ENCODE assay signal across 15 cellular contexts in the genomic region with DNA sequence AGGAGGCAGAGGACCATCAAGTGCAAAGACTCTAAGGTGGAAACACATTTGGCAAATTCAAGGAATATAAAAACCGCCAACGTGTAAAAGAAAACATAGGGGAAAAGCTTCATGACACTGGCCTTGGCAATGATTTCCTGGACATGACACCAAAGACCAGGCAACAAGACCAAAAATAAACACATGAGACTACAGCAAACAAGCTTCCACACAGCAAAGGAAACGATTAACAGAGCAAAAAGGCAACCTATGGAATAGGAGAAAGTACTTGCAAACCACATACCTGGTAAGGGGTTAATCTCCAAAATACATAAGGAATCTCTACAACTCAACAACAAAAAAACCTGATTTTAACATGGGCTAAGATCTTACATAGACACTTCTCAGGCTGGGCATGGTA. TPM values are rescaled to one million over a fixed set of nuclear protein-coding genes. Genes with fewer than 3 reads are reported as not detected.
DNase-seq lines count a peak whose midpoint lies in the region; ATAC-seq lines count a peak whose summit lies in the region.
"Had no signal": no experiment of that assay in that cellular context is flagged by ENCODE, and none has a peak within 500 bp of the region (broad histone marks: within the 10 kb centered on the region; RNA-seq: fewer than 3 reads in every experiment).

No MANE protein-coding gene starts in this region.

- CTCF ChIA-PET in T-cell (lab: Charles Lee) = no interaction called here

- peaks cover 84% of the 10 kb centered on the region for H3K36me3 Mint-ChIP-seq in activated T-cell treated with anti-CD3 and anti-CD28 coated beads, Interleukin-2, amount 50 U/mL, for 24 hours (ENCODE audit: low read depth)
- H3K36me3 Mint-ChIP-seq in T-cell = peaks cover 37% of the 10 kb centered on the region
- peaks cover 16 to 37% (median 19%) of the 10 kb centered on the region in 3 donors for H3K36me3 Mint-ChIP-seq in immature natural killer cell
- H3K36me3 Mint-ChIP-seq in stimulated activated effector memory CD8-positive, alpha-beta T cell treated with anti-CD3 and anti-CD28 coated beads, Interleukin-12 subunit alpha, Interleukin-12 subunit beta, amount 100 ng/mL, for 72 hours = peaks cover 76% of the 10 kb centered on the region

- POLR2A ChIA-PET in T-cell (lab: Charles Lee) = no interaction called here

- no peaks in the 10 kb centered on the region for H3K27me3 Mint-ChIP-seq in activated T-cell treated with anti-CD3 and anti-CD28 coated beads, Interleukin-2, amount 50 U/mL, for 24 hours
- H3K27me3 Mint-ChIP-seq in T-cell (no peaks in the 10 kb centered on the region), immature natural killer cell (ENCODE audit: low read depth in 3 of 3) (peaks cover 0 to 3% (median 2%) of the 10 kb centered on the region in 3 donors)

- H3K4me1 Mint-ChIP-seq in activated T-cell treated with anti-CD3 and anti-CD28 coated beads, Interleukin-2, amount 50 U/mL, for 24 hours (ENCODE audit: low read depth) = peaks cover 87% of the 10 kb centered on the region
- H3K4me1 Mint-ChIP-seq in T-cell = peaks cover 75 to 77% (median 76%) of the 10 kb centered on the region in 3 donors
- H3K4me1 Mint-ChIP-seq in immature natural killer cell = peaks cover 64 to 79% of the 10 kb centered on the region in 2 donors
- peaks cover 66% of the 10 kb centered on the region for H3K4me1 Mint-ChIP-seq in stimulated activated effector memory CD8-positive, alpha-beta T cell treated with anti-CD3 and anti-CD28 coated beads, Interleukin-12 subunit alpha, Interleukin-12 subunit beta, amount 100 ng/mL, for 72 hours

- intact Hi-C loops in left colon (cut with DNase I, micrococcal nuclease) = no loop called here

- no peaks in the 10 kb centered on the region for H3K9me3 Mint-ChIP-seq in activated T-cell treated with anti-CD3 and anti-CD28 coated beads, Interleukin-2, amount 50 U/mL, for 24 hours
- H3K9me3 Mint-ChIP-seq in T-cell = no peaks in the 10 kb centered on the region
- H3K9me3 Mint-ChIP-seq in immature natural killer cell = no peaks in the 10 kb centered on the region
- H3K9me3 Mint-ChIP-seq in stimulated activated effector memory CD8-positive, alpha-beta T cell treated with anti-CD3 and anti-CD28 coated beads, Interleukin-12 subunit alpha, Interleukin-12 subunit beta, amount 100 ng/mL, for 72 hours = no peaks in the 10 kb centered on the region

- no peak overlapping the region for H3K4me3 Mint-ChIP-seq in activated T-cell treated with anti-CD3 and anti-CD28 coated beads, Interleukin-2, amount 50 U/mL, for 24 hours
- no peak overlapping the region for H3K4me3 Mint-ChIP-seq in T-cell
- no peak overlapping the region for H3K4me3 Mint-ChIP-seq in immature natural killer cell
- H3K4me3 Mint-ChIP-seq in stimulated activated effector memory CD8-positive, alpha-beta T cell treated with anti-CD3 and anti-CD28 coated beads, Interleukin-12 subunit alpha, Interleukin-12 subunit beta, amount 100 ng/mL, for 72 hours = no peak overlapping the region

- no peak for DNase-seq in activated T-cell treated with anti-CD3 and anti-CD28 coated beads, Interleukin-2, amount 50 U/mL, for 24 hours
- no peak for DNase-seq in activated T-cell treated with anti-CD3 and anti-CD28 coated beads, Interleukin-2, amount 50 U/mL, for 1 hour
- no peak for DNase-seq in T-cell
- DNase-seq in immature natural killer cell = no peak
- no peak for DNase-seq in stimulated activated effector memory CD8-positive, alpha-beta T cell treated with anti-CD3 and anti-CD28 coated beads, Interleukin-12 subunit alpha, Interleukin-12 subunit beta, amount 100 ng/mL, for 72 hours (ENCODE audit: low spot score in 2 of 2)
- no peak for DNase-seq in left colon
- DNase-seq in T-helper 1 cell = no peak
- DNase-seq: ACHN; activated CD8-positive, alpha-beta memory T cell treated with anti-CD3 and anti-CD28 coated beads for 24 hours; activated gamma-delta T cell treated with Interleukin-2 at 50 U/mL for 16 hours; NCI-H748 treated with DMSO at 0.1 percent for 48 hours; Peyer's patch; stimulated activated naive CD8-positive, alpha-beta T cell treated with anti-CD3 and anti-CD28 coated beads, Interleukin-15, Interleukin-2, amounts not matched to agents 100 U/mL and 50 U/mL, for 24 hours; upper lobe of left lung had no signal

- peak overlapping the region; percentile 93 for H3K27ac Mint-ChIP-seq in activated T-cell treated with anti-CD3 and anti-CD28 coated beads, Interleukin-2, amount 50 U/mL, for 24 hours
- H3K27ac Mint-ChIP-seq in T-cell (peak overlapping the region; percentile 65 to 71), immature natural killer cell (peak overlapping the region in 4 of 6 donors; percentile 24 to 84 (median 52))
- peak overlapping the region; percentile 8 for H3K27ac Mint-ChIP-seq in stimulated activated effector memory CD8-positive, alpha-beta T cell treated with anti-CD3 and anti-CD28 coated beads, Interleukin-12 subunit alpha, Interleukin-12 subunit beta, amount 100 ng/mL, for 72 hours

- no peak for ATAC-seq in T-cell (replicated peaks in 1 of 4)
- no peak for ATAC-seq in stimulated activated effector memory CD8-positive, alpha-beta T cell treated with anti-CD3 and anti-CD28 coated beads, Interleukin-12 subunit alpha, Interleukin-12 subunit beta, amount 100 ng/mL, for 72 hours
- ATAC-seq in left colon = no peak
- no peak for ATAC-seq in GM21529 (IDR thresholded peaks at IDR 0.05; ENCODE audit: unreplicated experiment)
- ATAC-seq: stimulated activated naive CD8-positive, alpha-beta T cell treated with anti-CD3 and anti-CD28 coated beads, Interleukin-15, Interleukin-2, amounts not matched to agents 100 U/mL and 50 U/mL, for 24 hours had no signal

RNA-seq across cellular contexts. Expression of a gene that starts 3.5 kb away (rescaled TPM):
- 10 to 100 TPM; 19.9 to 61.5 (median 46.2) TPM for total RNA-seq in T-cell
- 100 to 1,000 TPM; 162 to 223 (median 166) TPM for polyA plus RNA-seq in immature natural killer cell
- 10 to 100 TPM; 67.5 to 71.2 TPM for total RNA-seq in left colon

RNA-seq across cellular contexts. Expression of a gene that starts 10.8 kb away (rescaled TPM):
- total RNA-seq in T-cell (1 to 10 TPM in 4 of 5 donors, under 1 TPM in 1; 0.60 to 2.4 (median 1.9) TPM), left colon (10 to 100 TPM; 13.7 to 27.9 TPM)
- polyA plus RNA-seq in immature natural killer cell = 1 to 10 TPM in 1 of 3 donors, under 1 TPM in 2; 0.16 to 1.6 (median 0.85) TPM

RNA-seq across cellular contexts. Expression of a gene that starts 26.0 kb away (rescaled TPM):
- total RNA-seq in T-cell (under 1 TPM in 1 of 5 donors, not detected in 4; 0.58 TPM), left colon (under 1 TPM; 0.34 to 0.40 TPM)
- polyA plus RNA-seq in immature natural killer cell = under 1 TPM in 1 of 3 donors, not detected in 2; 0.19 TPM

Comparison
In these comparisons a context has a peak if more than half of its experiments do, and no peak if none do; other contexts are left out.
1. H3K27ac Mint-ChIP-seq: peak in every context shown above with its lines; median percentile 93 in activated T-cell treated with anti-CD3 and anti-CD28 coated beads, Interleukin-2, amount 50 U/mL, for 24 hours; 68 in T-cell; 52 in immature natural killer cell; 8 in stimulated activated effector memory CD8-positive, alpha-beta T cell treated with anti-CD3 and anti-CD28 coated beads, Interleukin-12 subunit alpha, Interleukin-12 subunit beta, amount 100 ng/mL, for 72 hours.
2. RNA of a gene that starts 10.8 kb away (total RNA-seq): 13.7 to 27.9 TPM in left colon; 0.60 to 2.4 TPM in T-cell; every median in the first group is over 4 times any median in the second.